1 cellular context compared by ENCODE assay signal in genomic region chr7:41956276-41956675, GRCh38.
TF ChIP-seq lines count a peak whose summit lies in the region.

No MANE protein-coding gene starts in this region.

TF ChIP-seq in WTC11, 78 proteins besides CTCF, POLR2A, EP300 and RAD21 (continued from another document):
- TF ChIP-seq MLX (CRISPR knock-in tag; IDR thresholded peaks at IDR 0.05) (no peak), ATF3 (CRISPR knock-in tag; conservative IDR thresholded peaks at IDR 0.05) (no peak), ZBTB43 (CRISPR knock-in tag; IDR thresholded peaks at IDR 0.05) (no peak), TP53 (CRISPR knock-in tag; IDR thresholded peaks at IDR 0.05) (no peak), ZNF423 (CRISPR knock-in tag; IDR thresholded peaks at IDR 0.05) (no peak), FOXJ3 (CRISPR knock-in tag; IDR thresholded peaks at IDR 0.05; ENCODE audit: borderline replicate concordance) (no peak), NFATC4 (CRISPR knock-in tag; IDR thresholded peaks at IDR 0.05) (no peak), ZNF416 (CRISPR knock-in tag; IDR thresholded peaks at IDR 0.05) (no peak), NFE2L1 (CRISPR knock-in tag; IDR thresholded peaks at IDR 0.05) (no peak), STAT6 (CRISPR knock-in tag; conservative IDR thresholded peaks at IDR 0.05; ENCODE audit: low read depth) (no peak), ZBTB21 (CRISPR knock-in tag; IDR thresholded peaks at IDR 0.05; ENCODE audit: borderline replicate concordance) (no peak), AR (CRISPR knock-in tag; IDR thresholded peaks at IDR 0.05) (no peak), PRRX2 (CRISPR knock-in tag; IDR thresholded peaks at IDR 0.05) (no peak), NR3C1 (CRISPR knock-in tag; conservative IDR thresholded peaks at IDR 0.05; ENCODE audit: low read depth) (no peak), ZNF532 (CRISPR knock-in tag; IDR thresholded peaks at IDR 0.05; ENCODE audit: borderline replicate concordance) (no peak), ESRRA (CRISPR knock-in tag; IDR thresholded peaks at IDR 0.05; ENCODE audit: borderline replicate concordance) (no peak)
